ENCODE assay signal across 10 cellular contexts in the genomic region with DNA sequence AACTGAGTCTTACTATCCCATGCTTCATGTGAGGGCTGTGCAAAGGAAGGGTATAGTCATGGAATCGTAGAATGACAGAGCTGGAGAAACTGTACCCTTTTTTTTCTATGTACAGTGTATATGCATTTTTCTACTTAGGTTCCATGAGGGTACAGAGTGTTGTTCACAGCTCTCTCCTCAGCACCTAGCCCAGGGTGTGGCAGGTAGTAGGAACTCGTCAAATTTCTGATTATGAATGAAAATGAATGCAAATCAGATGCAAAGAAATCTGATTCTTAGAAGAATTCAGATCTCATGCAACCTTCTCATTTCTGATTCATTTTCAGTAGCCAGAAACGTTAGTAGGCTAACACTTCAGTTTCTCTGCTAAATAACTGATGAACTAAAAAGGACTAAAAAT. TPM values are rescaled to one million over a fixed set of nuclear protein-coding genes. Genes with fewer than 3 reads are reported as not detected.
DNase-seq lines count a peak whose midpoint lies in the region; ATAC-seq and TF ChIP-seq lines count a peak whose summit lies in the region.
"Had no signal": no experiment of that assay in that cellular context is flagged by ENCODE, and none has a peak within 500 bp of the region (broad histone marks: within the 10 kb centered on the region; RNA-seq: fewer than 3 reads in every experiment).

No MANE protein-coding gene starts in this region.

- H3K36me3 ChIP-seq in mesenchymal stem cell (ENCODE audit: control insufficient read depth in 1 of 2, insufficient read depth in 2 of 2, low read depth in 1 of 2, low read length in 2 of 2) (no peaks in the 10 kb centered on the region), upper lobe of right lung (no peaks in the 10 kb centered on the region)
- H3K36me3 ChIP-seq: adrenal gland, stomach had no signal

- no peaks in the 10 kb centered on the region for H3K79me1 ChIP-seq in mesenchymal stem cell (replicated peaks; ENCODE audit: low read length, poor library complexity, severe bottlenecking)

- no peak overlapping the region for H3K4ac ChIP-seq in mesenchymal stem cell (ENCODE audit: low read depth in 1 of 2, low read length in 2 of 2)

- H3K23ac ChIP-seq in mesenchymal stem cell (ENCODE audit: low read length in 2 of 2), result no peak overlapping the region

- no peaks in the 10 kb centered on the region for H3K36me3 Mint-ChIP-seq in activated T-cell treated with anti-CD3 and anti-CD28 coated beads, Interleukin-2, amount 50 U/mL, for 4 hours (ENCODE audit: insufficient read depth)
- no peaks in the 10 kb centered on the region for H3K36me3 Mint-ChIP-seq in activated T-cell treated with anti-CD3 and anti-CD28 coated beads, Interleukin-2, amount 50 U/mL, for 72 hours (ENCODE audit: insufficient read depth in 2 of 2)
- no peaks in the 10 kb centered on the region for H3K36me3 Mint-ChIP-seq in T-helper 17 cell (ENCODE audit: low read depth)

- no peak overlapping the region for H3K4me2 ChIP-seq in mesenchymal stem cell (ENCODE audit: low read length, poor library complexity, severe bottlenecking)

- H4K91ac ChIP-seq in mesenchymal stem cell (ENCODE audit: low read length), result no peak overlapping the region

- peak in 1 of 2 donors; percentile 9 for ATAC-seq in activated T-cell treated with anti-CD3 and anti-CD28 coated beads, Interleukin-2, amount 50 U/mL, for 4 hours
- ATAC-seq in activated T-cell treated with anti-CD3 and anti-CD28 coated beads, Interleukin-2, amount 50 U/mL, for 72 hours (replicated peaks in 1 of 2), result no peak
- ATAC-seq in T-helper 17 cell, result no peak
- ATAC-seq in upper lobe of right lung, result no peak
- ATAC-seq in HG02571 (IDR thresholded peaks at IDR 0.05; ENCODE audit: unreplicated experiment), result no peak

- peak overlapping the region in 1 of 2 experiments; percentile 11 for H3K4me3 ChIP-seq in mesenchymal stem cell (ENCODE audit: insufficient read depth in 1 of 2, low read depth in 1 of 2, low read length in 2 of 2)
- no peak overlapping the region for H3K4me3 ChIP-seq in upper lobe of right lung

- H3K4me1 ChIP-seq in mesenchymal stem cell (ENCODE audit: control insufficient read depth, insufficient read depth, low read depth, low read length) (no peaks in the 10 kb centered on the region), upper lobe of right lung (peaks cover 8% of the 10 kb centered on the region)

- H2AK5ac ChIP-seq in mesenchymal stem cell (ENCODE audit: low read length, severe bottlenecking), result no peak overlapping the region

- H3K9me3 ChIP-seq in T-helper 17 cell (ENCODE audit: control insufficient read depth, low read length, poor library complexity, severe bottlenecking), result no peaks in the 10 kb centered on the region
- H3K9me3 ChIP-seq in mesenchymal stem cell (ENCODE audit: control insufficient read depth, low read length), result no peaks in the 10 kb centered on the region
- H3K9me3 ChIP-seq in upper lobe of right lung, result no peaks in the 10 kb centered on the region
- H3K9me3 ChIP-seq: adrenal gland, stomach had no signal

- H3K9ac ChIP-seq in mesenchymal stem cell (ENCODE audit: low read length), result peak overlapping the region; percentile 66

- DNase-seq in activated T-cell treated with anti-CD3 and anti-CD28 coated beads, Interleukin-2, amount 50 U/mL, for 4 hours, result no peak
- no peak for DNase-seq in activated T-cell treated with anti-CD3 and anti-CD28 coated beads, Interleukin-2, amount 50 U/mL, for 72 hours
- DNase-seq in T-helper 17 cell (no peak), mesenchymal stem cell (no peak), upper lobe of right lung (no peak), HuH-7.5 (ENCODE audit: low spot score) (no peak), AG08395 (ENCODE audit: low spot score) (no peak)

- 47% methylated on average over 3 of the region's 3 CpGs for WGBS in mesenchymal stem cell

- H3K27me3 ChIP-seq in mesenchymal stem cell (ENCODE audit: control insufficient read depth in 1 of 2, insufficient read depth in 1 of 2, low read length in 2 of 2), result peaks cover 0 to 26% of the 10 kb centered on the region in 2 experiments
- H3K27me3 ChIP-seq in upper lobe of right lung, result no peaks in the 10 kb centered on the region
- H3K27me3 ChIP-seq: adrenal gland, stomach had no signal

- intact Hi-C loops in upper lobe of right lung (cut with DNase I), result loop anchor here (10.0 kb wide), 1 partner anchor 166 kb away; no protein-coding TSS in a partner anchor

- no peak overlapping the region for H4K8ac ChIP-seq in mesenchymal stem cell (ENCODE audit: low read length)

- no peaks in the 10 kb centered on the region for H3K9me3 Mint-ChIP-seq in activated T-cell treated with anti-CD3 and anti-CD28 coated beads, Interleukin-2, amount 50 U/mL, for 4 hours
- H3K9me3 Mint-ChIP-seq in activated T-cell treated with anti-CD3 and anti-CD28 coated beads, Interleukin-2, amount 50 U/mL, for 72 hours, result no peaks in the 10 kb centered on the region

- H2BK5ac ChIP-seq in mesenchymal stem cell (ENCODE audit: low read depth, low read length, poor library complexity, severe bottlenecking), result no peak overlapping the region

- H3K14ac ChIP-seq in mesenchymal stem cell (ENCODE audit: low read length in 2 of 2), result no peak overlapping the region

- H3K27ac ChIP-seq in mesenchymal stem cell (ENCODE audit: low read length, poor library complexity, severe bottlenecking) (no peak overlapping the region), upper lobe of right lung (peak overlapping the region; percentile 80)

- no peak overlapping the region for H2BK12ac ChIP-seq in mesenchymal stem cell (ENCODE audit: low read length in 2 of 2)

- TF ChIP-seq CTCF in upper lobe of right lung (IDR thresholded peaks at IDR 0.05), result no peak

- H3K4me3 Mint-ChIP-seq in activated T-cell treated with anti-CD3 and anti-CD28 coated beads, Interleukin-2, amount 50 U/mL, for 4 hours, result peak overlapping the region; percentile 16
- H3K4me3 Mint-ChIP-seq in activated T-cell treated with anti-CD3 and anti-CD28 coated beads, Interleukin-2, amount 50 U/mL, for 72 hours, result no peak overlapping the region
- no peak overlapping the region for H3K4me3 Mint-ChIP-seq in T-helper 17 cell

- H3K18ac ChIP-seq in mesenchymal stem cell (ENCODE audit: low read depth in 1 of 2, low read length in 2 of 2), result no peak overlapping the region

- peaks cover 20% of the 10 kb centered on the region for H3K27me3 Mint-ChIP-seq in activated T-cell treated with anti-CD3 and anti-CD28 coated beads, Interleukin-2, amount 50 U/mL, for 4 hours (ENCODE audit: low read depth)
- H3K27me3 Mint-ChIP-seq in activated T-cell treated with anti-CD3 and anti-CD28 coated beads, Interleukin-2, amount 50 U/mL, for 72 hours (ENCODE audit: low read depth), result peaks cover 44% of the 10 kb centered on the region
- peaks cover 20% of the 10 kb centered on the region for H3K27me3 Mint-ChIP-seq in T-helper 17 cell

- no peak overlapping the region for H2AFZ ChIP-seq in mesenchymal stem cell (ENCODE audit: low read depth, low read length)

- H3K27ac Mint-ChIP-seq in activated T-cell treated with anti-CD3 and anti-CD28 coated beads, Interleukin-2, amount 50 U/mL, for 72 hours, result no peak overlapping the region
- peak overlapping the region; percentile 24 for H3K27ac Mint-ChIP-seq in T-helper 17 cell

- H2BK120ac ChIP-seq in mesenchymal stem cell (ENCODE audit: low read depth, low read length), result no peak overlapping the region

- H2BK15ac ChIP-seq in mesenchymal stem cell (ENCODE audit: low read depth, poor library complexity, severe bottlenecking), result no peak overlapping the region

- peaks cover 6% of the 10 kb centered on the region for H3K4me1 Mint-ChIP-seq in activated T-cell treated with anti-CD3 and anti-CD28 coated beads, Interleukin-2, amount 50 U/mL, for 4 hours (ENCODE audit: low read depth)
- peaks cover 7% of the 10 kb centered on the region for H3K4me1 Mint-ChIP-seq in activated T-cell treated with anti-CD3 and anti-CD28 coated beads, Interleukin-2, amount 50 U/mL, for 72 hours (ENCODE audit: low read depth)
- H3K4me1 Mint-ChIP-seq in T-helper 17 cell, result peaks cover 10% of the 10 kb centered on the region

RNA-seq across cellular contexts. Expression of a gene that starts 18.1 kb away (rescaled TPM):
- under 1 TPM; 0.26 to 0.71 (median 0.65) TPM for total RNA-seq in activated T-cell treated with anti-CD3 and anti-CD28 coated beads, Interleukin-2, amount 50 U/mL, for 4 hours
- 1 to 10 TPM; 1.2 to 1.5 TPM for total RNA-seq in activated T-cell treated with anti-CD3 and anti-CD28 coated beads, Interleukin-2, amount 50 U/mL, for 72 hours
- total RNA-seq in T-helper 17 cell, result 1 to 10 TPM; 7.5 to 9.2 TPM
- 3.1 TPM for polyA plus RNA-seq in mesenchymal stem cell (2013, experiment 1 of 2)
- polyA plus RNA-seq in mesenchymal stem cell (2013, experiment 2 of 2), result 3.1 TPM
- total RNA-seq in upper lobe of right lung, result 4.3 TPM
